ENCODE assay signal across 22 cellular contexts in the genomic region with DNA sequence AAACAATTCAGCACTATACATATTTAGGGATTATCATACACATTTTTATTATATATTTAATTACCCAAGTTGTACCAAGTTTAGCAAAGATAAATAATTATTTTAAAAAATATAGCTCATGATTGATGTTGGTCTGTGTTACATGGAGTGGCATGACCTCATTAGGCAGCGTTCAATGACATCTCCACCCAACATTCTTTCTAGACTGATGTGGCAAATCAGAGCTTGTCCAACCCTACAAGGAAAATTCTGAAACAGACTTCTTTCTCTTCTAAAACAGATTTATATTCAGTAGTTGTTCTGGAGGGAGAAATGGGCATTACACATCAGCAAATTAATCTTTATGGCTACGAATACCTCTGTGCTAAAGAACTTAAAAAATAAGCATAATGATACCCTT.
DNase-seq lines count a peak whose midpoint lies in the region; ATAC-seq and TF ChIP-seq lines count a peak whose summit lies in the region.
"Had no signal": no experiment of that assay in that cellular context is flagged by ENCODE, and none has a peak within 500 bp of the region (broad histone marks: within the 10 kb centered on the region; RNA-seq: fewer than 3 reads in every experiment).

No MANE protein-coding gene starts in this region.

- H3K9me3 ChIP-seq in breast epithelium (no peaks in the 10 kb centered on the region), SK-N-SH (no peaks in the 10 kb centered on the region), psoas muscle (no peaks in the 10 kb centered on the region)
- H3K9me3 ChIP-seq: testis had no signal

- H3K4me1 ChIP-seq in breast epithelium (no peaks in the 10 kb centered on the region), SK-N-SH (ENCODE audit: control insufficient read depth in 1 of 2, insufficient read depth in 2 of 2, low read depth in 1 of 2, low read length in 1 of 2) (peaks cover 0 to 30% of the 10 kb centered on the region in 2 experiments; a peak in 3 of 4 replicates), psoas muscle (no peaks in the 10 kb centered on the region)
- H3K4me1 ChIP-seq: testis had no signal

- H3K27me3 ChIP-seq in breast epithelium = no peaks in the 10 kb centered on the region
- H3K27me3 ChIP-seq in SK-N-SH (ENCODE audit: insufficient read depth) = no peaks in the 10 kb centered on the region
- no peaks in the 10 kb centered on the region for H3K27me3 ChIP-seq in psoas muscle (ENCODE audit: insufficient read depth in 3 of 3, low read length in 2 of 3)
- H3K27me3 ChIP-seq: testis had no signal

- H4K20me1 ChIP-seq in SK-N-SH (ENCODE audit: insufficient read depth) = no peaks in the 10 kb centered on the region

- peak overlapping the region; percentile 26 for H3K4me3 Mint-ChIP-seq in MCF 10A (ENCODE audit: unreplicated experiment)
- H3K4me3 Mint-ChIP-seq in stimulated activated naive CD8-positive, alpha-beta T cell treated with anti-CD3 and anti-CD28 coated beads, Interleukin-15, amount 100 ng/mL, for 72 hours = no peak overlapping the region
- H3K4me3 Mint-ChIP-seq: CD4-positive, alpha-beta T cell; IgD-negative memory B cell; T-helper 17 cell had no signal

- no TSS peak for BruUV-seq in MCF 10A (replicated peaks; lab: Mats Ljungman, UMichigan)

- H3K4me1 Mint-ChIP-seq in MCF 10A (ENCODE audit: insufficient read depth, unreplicated experiment) = peaks cover 48% of the 10 kb centered on the region
- no peaks in the 10 kb centered on the region for H3K4me1 Mint-ChIP-seq in stimulated activated naive CD8-positive, alpha-beta T cell treated with anti-CD3 and anti-CD28 coated beads, Interleukin-15, amount 100 ng/mL, for 72 hours
- H3K4me1 Mint-ChIP-seq: IgD-negative memory B cell, T-helper 17 cell had no signal

- peak overlapping the region; percentile 52 for H3K27ac Mint-ChIP-seq in MCF 10A (ENCODE audit: low read depth, unreplicated experiment)
- no peak overlapping the region for H3K27ac Mint-ChIP-seq in stimulated activated naive CD8-positive, alpha-beta T cell treated with anti-CD3 and anti-CD28 coated beads, Interleukin-15, amount 100 ng/mL, for 72 hours
- H3K27ac Mint-ChIP-seq: CD4-positive, alpha-beta T cell; IgD-negative memory B cell; T-helper 17 cell had no signal

- H3F3A ChIP-seq in SK-N-SH (replicated peaks; ENCODE audit: insufficient read depth) = peaks cover 27% of the 10 kb centered on the region

- no peak for TF ChIP-seq POLR2A in breast epithelium (IDR thresholded peaks at IDR 0.05)

- peaks cover 7% of the 10 kb centered on the region for H3K36me3 Mint-ChIP-seq in MCF 10A (ENCODE audit: insufficient read depth, unreplicated experiment)
- H3K36me3 Mint-ChIP-seq: IgD-negative memory B cell had no signal

- peaks cover 72% of the 10 kb centered on the region for H3K79me2 ChIP-seq in SK-N-SH (ENCODE audit: insufficient read depth)

- no peaks in the 10 kb centered on the region for H3K36me3 ChIP-seq in breast epithelium
- H3K36me3 ChIP-seq in SK-N-SH (replicated peaks in 1 of 2; ENCODE audit: control insufficient read depth in 1 of 2, insufficient read depth in 2 of 2, low read length in 1 of 2) = peaks cover 0 to 37% of the 10 kb centered on the region in 2 experiments
- no peaks in the 10 kb centered on the region for H3K36me3 ChIP-seq in psoas muscle (ENCODE audit: insufficient read depth in 1 of 2, low read depth in 1 of 2)

- H2AFZ ChIP-seq in SK-N-SH (ENCODE audit: low read depth) = no peak overlapping the region

- TF ChIP-seq RAD21 in SK-N-SH (IDR thresholded peaks at IDR 0.05; ENCODE audit: low read length) = no peak

- peaks cover 5% of the 10 kb centered on the region for H3K9me3 Mint-ChIP-seq in MCF 10A (ENCODE audit: unreplicated experiment)
- peaks cover 5 to 6% of the 10 kb centered on the region in 2 donors for H3K9me3 Mint-ChIP-seq in stimulated activated naive CD8-positive, alpha-beta T cell treated with anti-CD3 and anti-CD28 coated beads, Interleukin-15, amount 100 ng/mL, for 72 hours

- CTCF ChIA-PET in MCF 10A (lab: Yijun Ruan, JAX) = interaction anchor here (1.0 kb wide), 1 partner anchor 8 kb away, joined by 3 read pairs; no protein-coding TSS in a partner anchor
- CTCF ChIA-PET in SK-N-SH (lab: Yijun Ruan, JAX) = no interaction called here

- intact Hi-C loops in MCF 10A (cut with micrococcal nuclease) = no loop called here
- intact Hi-C loops in breast epithelium (cut with DNase I; ENCODE audit: low total_unique reads) = no loop called here
- intact Hi-C loops in psoas muscle (cut with DNase I) = no loop called here

- H3K27me3 Mint-ChIP-seq in MCF 10A (ENCODE audit: insufficient read depth, unreplicated experiment) = no peaks in the 10 kb centered on the region
- H3K27me3 Mint-ChIP-seq in stimulated activated naive CD8-positive, alpha-beta T cell treated with anti-CD3 and anti-CD28 coated beads, Interleukin-15, amount 100 ng/mL, for 72 hours = no peaks in the 10 kb centered on the region
- H3K27me3 Mint-ChIP-seq: CD4-positive, alpha-beta T cell; IgD-negative memory B cell; T-helper 17 cell had no signal

- H3K27ac ChIP-seq in breast epithelium = no peak overlapping the region
- peak overlapping the region in 1 of 2 experiments; percentile 32; a peak in 1 of 4 replicates for H3K27ac ChIP-seq in SK-N-SH (ENCODE audit: low read depth in 2 of 2, low read length in 1 of 2)
- H3K27ac ChIP-seq in psoas muscle = no peak overlapping the region
- H3K27ac ChIP-seq: 22Rv1, testis had no signal

- 0 out of 4 replicates have a peak, but pooled peaks of 1 of the 2 experiments have one; percentile 23 for TF ChIP-seq EP300 in SK-N-SH (IDR thresholded peaks at IDR 0.05; ENCODE audit: borderline replicate concordance in 1 of 2, low read depth in 1 of 2, low read length in 1 of 2)

- 59% methylated on average over 2 of the region's 2 CpGs for WGBS in SK-N-SH (ENCODE audit: low lambda C conversion rate)
- 77 to 79% (median 79%) methylated on average over 2 of the region's 2 CpGs for WGBS in psoas muscle, 3 donors

- POLR2A ChIA-PET in MCF 10A (lab: Yijun Ruan, JAX) (interaction anchor here (0.6 to 5.6 kb wide), 12 partner anchors 9 to 194 kb away, joined by 3 to 60 read pairs (median 4); no protein-coding TSS in a partner anchor), SK-N-SH (lab: Yijun Ruan, JAX) (no interaction called here)

- DNase-seq in MCF 10A (ENCODE audit: unreplicated experiment) = peak; percentile 38
- no peak for DNase-seq in breast epithelium (ENCODE audit: low spot score in 2 of 2)
- no peak for DNase-seq in SK-N-SH
- DNase-seq in fibroblast of the aortic adventitia (ENCODE audit: low read depth) = peak; percentile 47
- DNase-seq in stimulated activated naive CD8-positive, alpha-beta T cell treated with anti-CD3 and anti-CD28 coated beads, Interleukin-15, amount 100 ng/mL, for 72 hours = no peak
- DNase-seq in globus pallidus (ENCODE audit: low spot score) = no peak
- no peak for DNase-seq in psoas muscle
- DNase-seq: activated CD4-positive, CD25-positive, alpha-beta regulatory T cell; activated effector memory CD4-positive, alpha-beta T cell treated with anti-CD3 and anti-CD28 coated beads, Interleukin-2, amount 50 U/mL, for 16 hours; CD4-positive, alpha-beta T cell; H7; NCI-H1092 treated with DMSO at 0.1 percent for 48 hours; NCI-H2171; NK-92 treated with Interleukin-12 subunit alpha and Interleukin-12 subunit beta, amount 100 ng/mL, for 24 hours; Right ventricle myocardium superior; stimulated activated CD4-positive, alpha-beta T cell treated with anti-CD3 and anti-CD28 coated beads, Interleukin-1b, Interleukin-23, amount 100 ng/mL, for 48 hours; T-helper 17 cell; testis had no signal

- no peaks in the 10 kb centered on the region for H3K9me2 ChIP-seq in SK-N-SH

- no peak overlapping the region for H3K4me3 ChIP-seq in breast epithelium
- no peak overlapping the region for H3K4me3 ChIP-seq in SK-N-SH (ENCODE audit: low read depth in 2 of 2, low read length in 1 of 2)
- H3K4me3 ChIP-seq in fibroblast of the aortic adventitia (ENCODE audit: low read depth, low read length) = no peak overlapping the region
- no peak overlapping the region for H3K4me3 ChIP-seq in psoas muscle
- H3K4me3 ChIP-seq: lung, testis had no signal

- no peak for ATAC-seq in stimulated activated naive CD8-positive, alpha-beta T cell treated with anti-CD3 and anti-CD28 coated beads, Interleukin-15, amount 100 ng/mL, for 72 hours
- ATAC-seq in HG03159 (IDR thresholded peaks at IDR 0.05; ENCODE audit: unreplicated experiment) = no peak
- ATAC-seq in psoas muscle = no peak
- ATAC-seq: T-helper 17 cell had no signal

- TF ChIP-seq CTCF in MCF 10A (IDR thresholded peaks at IDR 0.05; ENCODE audit: unreplicated experiment) (no peak), breast epithelium (IDR thresholded peaks at IDR 0.05) (no peak), SK-N-SH (IDR thresholded peaks at IDR 0.05) (no peak), fibroblast of the aortic adventitia (IDR thresholded peaks at IDR 0.05; ENCODE audit: insufficient read depth, low read length) (no peak), psoas muscle (IDR thresholded peaks at IDR 0.05) (no peak)

- no peak overlapping the region for H3K4me2 ChIP-seq in SK-N-SH

- H3K9ac ChIP-seq in SK-N-SH = no peak overlapping the region

TF ChIP-seq in SK-N-SH, 30 proteins besides CTCF, POLR2A, EP300 and RAD21 (continues in another document):
- TF ChIP-seq, protein P1, sequence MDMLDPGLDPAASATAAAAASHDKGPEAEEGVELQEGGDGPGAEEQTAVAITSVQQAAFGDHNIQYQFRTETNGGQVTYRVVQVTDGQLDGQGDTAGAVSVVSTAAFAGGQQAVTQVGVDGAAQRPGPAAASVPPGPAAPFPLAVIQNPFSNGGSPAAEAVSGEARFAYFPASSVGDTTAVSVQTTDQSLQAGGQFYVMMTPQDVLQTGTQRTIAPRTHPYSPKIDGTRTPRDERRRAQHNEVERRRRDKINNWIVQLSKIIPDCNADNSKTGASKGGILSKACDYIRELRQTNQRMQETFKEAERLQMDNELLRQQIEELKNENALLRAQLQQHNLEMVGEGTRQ (IDR thresholded peaks at IDR 0.05; ENCODE audit: borderline replicate concordance, low read depth, low read length) = no peak

Comparison
In these comparisons a context has a peak if more than half of its experiments do, and no peak if none do; other contexts are left out.
1. DNase-seq: peak in MCF 10A (single experiment) and fibroblast of the aortic adventitia (single experiment); none in breast epithelium (0 of 2), SK-N-SH (single experiment), stimulated activated naive CD8-positive, alpha-beta T cell treated with anti-CD3 and anti-CD28 coated beads, Interleukin-15, amount 100 ng/mL, for 72 hours (0 of 2), globus pallidus (single experiment) and psoas muscle (0 of 2).